11 cellular contexts compared by ENCODE assay signal in the genomic region with DNA sequence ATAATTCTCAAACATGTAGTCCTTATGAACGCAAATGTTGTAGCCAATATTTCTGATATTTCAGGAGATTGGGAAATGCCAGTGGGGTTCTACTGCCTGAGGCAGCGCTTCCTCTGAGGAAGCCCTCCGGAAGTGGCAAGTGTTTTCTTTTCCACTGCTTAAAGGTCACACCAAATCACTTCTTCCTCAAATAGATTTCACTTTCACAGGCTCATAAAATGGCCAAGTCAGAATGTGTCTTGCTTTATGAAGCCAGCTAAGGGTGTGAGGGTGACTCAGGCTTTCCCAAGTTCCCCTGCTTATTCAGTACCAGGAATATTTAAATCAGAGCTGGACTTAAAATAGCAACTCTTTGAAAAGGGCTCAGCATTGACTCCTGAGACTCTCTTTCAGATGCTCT.
A peak's percentile ranks its signal among the peaks of the same experiment; 100 is the strongest.
DNase-seq lines count a peak whose midpoint lies in the region; ATAC-seq and TF ChIP-seq lines count a peak whose summit lies in the region.
"Had no signal": no experiment of that assay in that cellular context is flagged by ENCODE, and none has a peak within 500 bp of the region (broad histone marks: within the 10 kb centered on the region; RNA-seq: fewer than 3 reads in every experiment).

No MANE protein-coding gene starts in this region.

- no peak overlapping the region for H3K4me3 Mint-ChIP-seq in activated T-cell treated with anti-CD3 and anti-CD28 coated beads, Interleukin-2, amount 50 U/mL, for 4 hours

- peaks cover 0 to 29% (median 13%) of the 10 kb centered on the region in 11 experiments; a peak in 11 of 22 replicates for H3K9me3 ChIP-seq in BLaER1 treated with 17β-estradiol and CSF1 and Interleukin-3, amounts not matched to agents 10 nM and 100 nM (replicated peaks in 1 of 11)
- no peaks in the 10 kb centered on the region for H3K9me3 ChIP-seq in HCT116 (ENCODE audit: control insufficient read depth in 1 of 2, insufficient read depth in 1 of 2, low read depth in 1 of 2, low read length in 2 of 2)
- H3K9me3 ChIP-seq: SJSA1, stomach had no signal

- intact Hi-C loops in HCT116 (cut with micrococcal nuclease): loop anchor here (5.0 kb wide), 1 partner anchor 612 kb away; no protein-coding TSS in a partner anchor

- CTCF ChIA-PET in HCT116 (lab: Charles Lee): interaction anchor here (1.5 kb wide), 1 partner anchor 199 kb away, joined by 4 read pairs; no protein-coding TSS in a partner anchor

- TF ChIP-seq RAD21 in HCT116 (IDR thresholded peaks at IDR 0.05; ENCODE audit: low read depth): no peak

- peak overlapping the region in 3 of 11 experiments; percentile 24 to 55 (median 42); a peak in 4 of 22 replicates for H3K9ac ChIP-seq in BLaER1 treated with 17β-estradiol and CSF1 and Interleukin-3, amounts not matched to agents 10 nM and 100 nM
- H3K9ac ChIP-seq in HCT116 (ENCODE audit: low read length): peak overlapping the region; percentile 58

- H3K27me3 ChIP-seq in BLaER1 treated with 17β-estradiol and CSF1 and Interleukin-3, amounts not matched to agents 10 nM and 100 nM: peaks cover 0 to 4% (median 0%) of the 10 kb centered on the region in 11 experiments; a peak in 1 of 22 replicates
- no peaks in the 10 kb centered on the region for H3K27me3 ChIP-seq in HCT116 (ENCODE audit: insufficient read depth, low read length)
- H3K27me3 ChIP-seq: SJSA1 had no signal

- H3K79me2 ChIP-seq in HCT116 (ENCODE audit: insufficient read depth, low read length): peaks cover 26% of the 10 kb centered on the region

- peak overlapping the region in 10 of 11 experiments; percentile 13 to 78 (median 58); a peak in 19 of 22 replicates for H3K27ac ChIP-seq in BLaER1 treated with 17β-estradiol and CSF1 and Interleukin-3, amounts not matched to agents 10 nM and 100 nM
- peak overlapping the region; percentile 99 for H3K27ac ChIP-seq in HCT116 (ENCODE audit: low read depth, low read length)
- H3K27ac ChIP-seq: SJSA1, stomach had no signal

- RAD21 ChIA-PET in HCT116 (lab: Charles Lee; ENCODE audit: low non-redundant PET in 1 of 2, low total read pairs in 2 of 2, uncharacterized antibody in 2 of 2, unreplicated experiment in 2 of 2): interaction anchor here in 1 of 2 experiments (0.7 kb wide), 1 partner anchor 199 kb away, joined by 3 read pairs; no protein-coding TSS in a partner anchor

- H3K4me1 ChIP-seq in BLaER1 treated with 17β-estradiol and CSF1 and Interleukin-3, amounts not matched to agents 10 nM and 100 nM: peaks cover 44 to 65% (median 50%) of the 10 kb centered on the region in 10 experiments
- peaks cover 52 to 97% of the 10 kb centered on the region in 2 experiments for H3K4me1 ChIP-seq in HCT116 (ENCODE audit: control insufficient read depth in 1 of 2, insufficient read depth in 2 of 2, low read length in 2 of 2)
- H3K4me1 ChIP-seq: stomach had no signal

- no peaks in the 10 kb centered on the region for H3K9me3 Mint-ChIP-seq in activated T-cell treated with anti-CD3 and anti-CD28 coated beads, Interleukin-2, amount 50 U/mL, for 4 hours

- peak; percentile 82 for DNase-seq in HCT116 (ENCODE audit: low read depth, low spot score)
- DNase-seq in activated T-cell treated with anti-CD3 and anti-CD28 coated beads, Interleukin-2, amount 50 U/mL, for 4 hours: peak; percentile 4
- DNase-seq in myocyte (ENCODE audit: low read depth): peak; percentile 61
- DNase-seq in activated effector memory CD4-positive, alpha-beta T cell treated with anti-CD3 and anti-CD28 coated beads, Interleukin-2, amount 50 U/mL, for 16 hours: no peak
- no peak for DNase-seq in NCI-H187 (lab: John Stamatoyannopoulos, UW)
- DNase-seq in inferior parietal cortex (ENCODE audit: extremely low spot score): no peak
- DNase-seq: central memory CD4-positive, alpha-beta T cell; stomach had no signal

- no TSS peak for BruUV-seq in HCT116 (replicated peaks; lab: Mats Ljungman, UMichigan)

- POLR2A ChIA-PET in HCT116 (lab: Charles Lee): interaction anchor here (1.0 to 1.6 kb wide), 4 partner anchors 17 to 200 kb away, joined by 3 to 7 read pairs (median 4); no protein-coding TSS in a partner anchor

- ATAC-seq in HCT116: no peak
- no peak for ATAC-seq in activated T-cell treated with anti-CD3 and anti-CD28 coated beads, Interleukin-2, amount 50 U/mL, for 4 hours
- ATAC-seq in GM18519 (IDR thresholded peaks at IDR 0.05; ENCODE audit: low FRiP score, unreplicated experiment): no peak

- no peaks in the 10 kb centered on the region for H3K9me2 ChIP-seq in HCT116 (ENCODE audit: insufficient read depth)

- H3K36me3 Mint-ChIP-seq in activated T-cell treated with anti-CD3 and anti-CD28 coated beads, Interleukin-2, amount 50 U/mL, for 4 hours (ENCODE audit: insufficient read depth): no peaks in the 10 kb centered on the region

- H2AFZ ChIP-seq in HCT116 (ENCODE audit: low read depth, low read length, poor library complexity, severe bottlenecking): no peak overlapping the region

- no peak for TF ChIP-seq POLR2A in HCT116 (IDR thresholded peaks at IDR 0.05; ENCODE audit: borderline replicate concordance, extremely low read depth, insufficient read depth, insufficient read length)

- no peak for TF ChIP-seq CTCF in HCT116 (IDR thresholded peaks at IDR 0.05 in 2 of 3, conservative IDR thresholded peaks at IDR 0.05 in 1 of 3; ENCODE audit: borderline replicate concordance in 1 of 3, insufficient read depth in 1 of 3, low read depth in 2 of 3, low read length in 2 of 3)

- H3K4me1 Mint-ChIP-seq in activated T-cell treated with anti-CD3 and anti-CD28 coated beads, Interleukin-2, amount 50 U/mL, for 4 hours (ENCODE audit: low read depth): peaks cover 53% of the 10 kb centered on the region

- no peaks in the 10 kb centered on the region for H3K36me3 ChIP-seq in BLaER1 treated with 17β-estradiol and CSF1 and Interleukin-3, amounts not matched to agents 10 nM and 100 nM
- H3K36me3 ChIP-seq in HCT116 (ENCODE audit: control insufficient read depth in 1 of 2, insufficient read depth in 2 of 2, low read length in 2 of 2): 0 out of 4 replicates have a peak, but pooled peaks cover 0 to 8% of the 10 kb centered on the region in 2 experiments
- H3K36me3 ChIP-seq: SJSA1, stomach had no signal

- peak overlapping the region; percentile 64 to 91 (median 78) for H3K4me2 ChIP-seq in BLaER1 treated with 17β-estradiol and CSF1 and Interleukin-3, amounts not matched to agents 10 nM and 100 nM
- H3K4me2 ChIP-seq in HCT116 (ENCODE audit: low read length): peak overlapping the region; percentile 29

- H3K4me3 ChIP-seq in BLaER1 treated with 17β-estradiol and CSF1 and Interleukin-3, amounts not matched to agents 10 nM and 100 nM: no peak overlapping the region
- H3K4me3 ChIP-seq in HCT116 (replicated peaks in 1 of 2; ENCODE audit: low read depth in 1 of 2, low read length in 2 of 2): no peak overlapping the region
- H3K4me3 ChIP-seq: SJSA1, stomach had no signal

- no peaks in the 10 kb centered on the region for H4K20me1 ChIP-seq in BLaER1 treated with 17β-estradiol and CSF1 and Interleukin-3, amounts not matched to agents 10 nM and 100 nM
- no peaks in the 10 kb centered on the region for H4K20me1 ChIP-seq in HCT116 (ENCODE audit: insufficient read depth)

- no peaks in the 10 kb centered on the region for H3K27me3 Mint-ChIP-seq in activated T-cell treated with anti-CD3 and anti-CD28 coated beads, Interleukin-2, amount 50 U/mL, for 4 hours (ENCODE audit: low read depth)

TF ChIP-seq in HCT116, 20 proteins besides CTCF, POLR2A, EP300 and RAD21 (continues in another document):
- no peak for TF ChIP-seq CBX3 (IDR thresholded peaks at IDR 0.05; ENCODE audit: low read depth)
- TF ChIP-seq TCF7L2 (IDR thresholded peaks at IDR 0.05; ENCODE audit: borderline replicate concordance, extremely low read depth, insufficient read depth, insufficient read length): peak; percentile 65
- TF ChIP-seq, protein P1, sequence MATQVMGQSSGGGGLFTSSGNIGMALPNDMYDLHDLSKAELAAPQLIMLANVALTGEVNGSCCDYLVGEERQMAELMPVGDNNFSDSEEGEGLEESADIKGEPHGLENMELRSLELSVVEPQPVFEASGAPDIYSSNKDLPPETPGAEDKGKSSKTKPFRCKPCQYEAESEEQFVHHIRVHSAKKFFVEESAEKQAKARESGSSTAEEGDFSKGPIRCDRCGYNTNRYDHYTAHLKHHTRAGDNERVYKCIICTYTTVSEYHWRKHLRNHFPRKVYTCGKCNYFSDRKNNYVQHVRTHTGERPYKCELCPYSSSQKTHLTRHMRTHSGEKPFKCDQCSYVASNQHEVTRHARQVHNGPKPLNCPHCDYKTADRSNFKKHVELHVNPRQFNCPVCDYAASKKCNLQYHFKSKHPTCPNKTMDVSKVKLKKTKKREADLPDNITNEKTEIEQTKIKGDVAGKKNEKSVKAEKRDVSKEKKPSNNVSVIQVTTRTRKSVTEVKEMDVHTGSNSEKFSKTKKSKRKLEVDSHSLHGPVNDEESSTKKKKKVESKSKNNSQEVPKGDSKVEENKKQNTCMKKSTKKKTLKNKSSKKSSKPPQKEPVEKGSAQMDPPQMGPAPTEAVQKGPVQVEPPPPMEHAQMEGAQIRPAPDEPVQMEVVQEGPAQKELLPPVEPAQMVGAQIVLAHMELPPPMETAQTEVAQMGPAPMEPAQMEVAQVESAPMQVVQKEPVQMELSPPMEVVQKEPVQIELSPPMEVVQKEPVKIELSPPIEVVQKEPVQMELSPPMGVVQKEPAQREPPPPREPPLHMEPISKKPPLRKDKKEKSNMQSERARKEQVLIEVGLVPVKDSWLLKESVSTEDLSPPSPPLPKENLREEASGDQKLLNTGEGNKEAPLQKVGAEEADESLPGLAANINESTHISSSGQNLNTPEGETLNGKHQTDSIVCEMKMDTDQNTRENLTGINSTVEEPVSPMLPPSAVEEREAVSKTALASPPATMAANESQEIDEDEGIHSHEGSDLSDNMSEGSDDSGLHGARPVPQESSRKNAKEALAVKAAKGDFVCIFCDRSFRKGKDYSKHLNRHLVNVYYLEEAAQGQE (IDR thresholded peaks at IDR 0.05; ENCODE audit: low read depth): no peak
- TF ChIP-seq, protein P2, sequence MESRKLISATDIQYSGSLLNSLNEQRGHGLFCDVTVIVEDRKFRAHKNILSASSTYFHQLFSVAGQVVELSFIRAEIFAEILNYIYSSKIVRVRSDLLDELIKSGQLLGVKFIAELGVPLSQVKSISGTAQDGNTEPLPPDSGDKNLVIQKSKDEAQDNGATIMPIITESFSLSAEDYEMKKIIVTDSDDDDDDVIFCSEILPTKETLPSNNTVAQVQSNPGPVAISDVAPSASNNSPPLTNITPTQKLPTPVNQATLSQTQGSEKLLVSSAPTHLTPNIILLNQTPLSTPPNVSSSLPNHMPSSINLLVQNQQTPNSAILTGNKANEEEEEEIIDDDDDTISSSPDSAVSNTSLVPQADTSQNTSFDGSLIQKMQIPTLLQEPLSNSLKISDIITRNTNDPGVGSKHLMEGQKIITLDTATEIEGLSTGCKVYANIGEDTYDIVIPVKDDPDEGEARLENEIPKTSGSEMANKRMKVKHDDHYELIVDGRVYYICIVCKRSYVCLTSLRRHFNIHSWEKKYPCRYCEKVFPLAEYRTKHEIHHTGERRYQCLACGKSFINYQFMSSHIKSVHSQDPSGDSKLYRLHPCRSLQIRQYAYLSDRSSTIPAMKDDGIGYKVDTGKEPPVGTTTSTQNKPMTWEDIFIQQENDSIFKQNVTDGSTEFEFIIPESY (IDR thresholded peaks at IDR 0.05; ENCODE audit: extremely low read depth, insufficient replicate concordance, low read length): no peak
- no peak for TF ChIP-seq EZH2phosphoT487 (IDR thresholded peaks at IDR 0.05; ENCODE audit: borderline replicate concordance)
- TF ChIP-seq ZNF274 (IDR thresholded peaks at IDR 0.05; ENCODE audit: low read depth, low read length): no peak

Comparison
In these comparisons a context has a peak if more than half of its experiments do, and no peak if none do; other contexts are left out.
1. DNase-seq: peak in HCT116 (single experiment), activated T-cell treated with anti-CD3 and anti-CD28 coated beads, Interleukin-2, amount 50 U/mL, for 4 hours (single experiment) and myocyte (single experiment); none in activated effector memory CD4-positive, alpha-beta T cell treated with anti-CD3 and anti-CD28 coated beads, Interleukin-2, amount 50 U/mL, for 16 hours (single experiment), NCI-H187 (0 of 2) and inferior parietal cortex (single experiment).